ENCODE assay signal across 9 cellular contexts in genomic region chr3:158602227-158602626, GRCh38.
"Had no signal": no experiment of that assay in that cellular context is flagged by ENCODE, and none has a peak within 500 bp of the region (broad histone marks: within the 10 kb centered on the region; RNA-seq: fewer than 3 reads in every experiment).

No MANE protein-coding gene starts in this region.

- H3K9ac ChIP-seq: GM23248, KMS-11 had no signal

- H3K9me3 ChIP-seq: HAP-1 had no signal

- H3K4me3 ChIP-seq: GM23248, HAP-1 had no signal

- FAIRE-seq: HTR-8/SVneo had no signal

- DNase-seq: GM23248, GOT3, H7, IMR-90, KBM-7 had no signal

- ATAC-seq: HCT116 had no signal

- H3K4me2 ChIP-seq: KMS-11 had no signal

- H3K36me3 ChIP-seq: HAP-1 had no signal

- H2AFZ ChIP-seq: GM23248 had no signal

- H3K27ac ChIP-seq: GM23248, KMS-11 had no signal

- H3K4me1 ChIP-seq: HAP-1 had no signal
